Comparison of ENCODE assay signal across 14 cellular contexts in the genomic region with DNA sequence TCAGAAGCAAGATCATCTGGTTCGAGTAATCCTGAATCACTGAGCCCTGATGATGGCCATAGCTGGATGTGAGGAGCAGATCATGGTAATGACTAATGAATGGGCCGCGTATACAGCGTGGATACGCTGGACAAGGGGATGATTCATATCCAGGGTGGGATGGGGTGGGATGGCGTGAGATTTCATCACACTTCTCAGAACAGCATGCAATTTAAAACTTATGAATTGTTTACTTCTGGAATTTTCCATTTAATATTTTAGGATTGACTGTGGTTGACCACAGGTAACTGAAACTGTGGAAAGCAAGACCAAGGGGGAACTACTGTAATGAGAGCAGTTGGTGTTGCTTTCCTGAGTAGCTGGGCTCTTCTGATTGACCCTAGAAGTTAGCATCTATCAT.
DNase-seq lines count a peak whose midpoint lies in the region; ATAC-seq and TF ChIP-seq lines count a peak whose summit lies in the region.
"Had no signal": no experiment of that assay in that cellular context is flagged by ENCODE, and none has a peak within 500 bp of the region (broad histone marks: within the 10 kb centered on the region; RNA-seq: fewer than 3 reads in every experiment).

No MANE protein-coding gene starts in this region.

- H4K20me1 ChIP-seq in HCT116 (ENCODE audit: insufficient read depth), result no peaks in the 10 kb centered on the region
- H4K20me1 ChIP-seq: BLaER1 had no signal

- DNase-seq in A172 (ENCODE audit: low spot score), result peak; percentile 74
- peak; percentile 8 for DNase-seq in HCT116 (ENCODE audit: low read depth, low spot score)
- peak; percentile 44 for DNase-seq in SW480 (ENCODE audit: low spot score)
- DNase-seq in fibroblast of the aortic adventitia (ENCODE audit: low read depth), result peak; percentile 94
- DNase-seq in COLO668 (lab: John Stamatoyannopoulos, UW; ENCODE audit: unreplicated experiment), result no peak
- no peak for DNase-seq in HAP-1 (ENCODE audit: low spot score in 2 of 2)
- DNase-seq: anterior cingulate cortex; erythroblast; NK-92 treated with Interleukin-12 subunit alpha and Interleukin-12 subunit beta, amount 100 ng/mL, for 24 hours; occipital lobe; stimulated activated CD4-positive, alpha-beta T cell treated with anti-CD3 and anti-CD28 coated beads, Interleukin-4, amount 100 ng/mL, for 24 hours had no signal

- H3K9me3 ChIP-seq in HCT116 (ENCODE audit: control insufficient read depth in 1 of 2, insufficient read depth in 1 of 2, low read depth in 1 of 2, low read length in 2 of 2) (no peaks in the 10 kb centered on the region), HAP-1 (no peaks in the 10 kb centered on the region)
- H3K9me3 ChIP-seq: BLaER1 had no signal

- no peak overlapping the region for H2AFZ ChIP-seq in HCT116 (ENCODE audit: low read depth, low read length, poor library complexity, severe bottlenecking)

- H3K27me3 ChIP-seq in HCT116 (ENCODE audit: insufficient read depth, low read length), result no peaks in the 10 kb centered on the region
- no peaks in the 10 kb centered on the region for H3K27me3 ChIP-seq in HAP-1 (ENCODE audit: low read depth)
- H3K27me3 ChIP-seq: BLaER1 had no signal

- CTCF ChIA-PET in HCT116 (lab: Charles Lee), result no interaction called here

- H3K9ac ChIP-seq in HCT116 (ENCODE audit: low read length), result no peak overlapping the region
- H3K9ac ChIP-seq: BLaER1 had no signal

- RAD21 ChIA-PET in HCT116 (lab: Charles Lee; ENCODE audit: low non-redundant PET in 1 of 2, low total read pairs in 2 of 2, uncharacterized antibody in 2 of 2, unreplicated experiment in 2 of 2), result no interaction called here

- TF ChIP-seq POLR2A in HCT116 (IDR thresholded peaks at IDR 0.05; ENCODE audit: borderline replicate concordance, extremely low read depth, insufficient read depth, insufficient read length), result no peak

- H3K4me1 ChIP-seq in HCT116 (ENCODE audit: control insufficient read depth in 1 of 2, insufficient read depth in 2 of 2, low read length in 2 of 2) (no peaks in the 10 kb centered on the region), HAP-1 (no peaks in the 10 kb centered on the region)

- no peaks in the 10 kb centered on the region for H3K79me2 ChIP-seq in HCT116 (ENCODE audit: insufficient read depth, low read length)

- H3K4me2 ChIP-seq in HCT116 (ENCODE audit: low read length), result no peak overlapping the region
- H3K4me2 ChIP-seq: BLaER1 had no signal

- no peak for TF ChIP-seq RAD21 in HCT116 (IDR thresholded peaks at IDR 0.05; ENCODE audit: low read depth)

- in situ Hi-C loops in HAP-1 (cut with MboI; ENCODE audit: low sequenced_read_pairs), result no loop called here

- H3K4me3 ChIP-seq in HCT116 (replicated peaks in 1 of 2; ENCODE audit: low read depth in 1 of 2, low read length in 2 of 2) (no peak overlapping the region), fibroblast of the aortic adventitia (ENCODE audit: low read depth, low read length) (no peak overlapping the region), HAP-1 (no peak overlapping the region)
- H3K4me3 ChIP-seq: BLaER1 had no signal

- ATAC-seq in HCT116, result no peak
- ATAC-seq in GM21786 (IDR thresholded peaks at IDR 0.05; ENCODE audit: unreplicated experiment), result no peak
- no peak for ATAC-seq in HG02981 (IDR thresholded peaks at IDR 0.05; ENCODE audit: unreplicated experiment)

- intact Hi-C loops in HCT116 (cut with micrococcal nuclease), result no loop called here

- POLR2A ChIA-PET in HCT116 (lab: Charles Lee), result no interaction called here

- TF ChIP-seq CTCF in HCT116 (IDR thresholded peaks at IDR 0.05 in 2 of 3, conservative IDR thresholded peaks at IDR 0.05 in 1 of 3; ENCODE audit: borderline replicate concordance in 1 of 3, insufficient read depth in 1 of 3, low read depth in 2 of 3, low read length in 2 of 3) (no peak), fibroblast of the aortic adventitia (IDR thresholded peaks at IDR 0.05; ENCODE audit: insufficient read depth, low read length) (no peak)

- H3K9me2 ChIP-seq in HCT116 (ENCODE audit: insufficient read depth), result no peaks in the 10 kb centered on the region

- no peak overlapping the region for H3K27ac ChIP-seq in HCT116 (ENCODE audit: low read depth, low read length)
- H3K27ac ChIP-seq: BLaER1 had no signal

- H3K36me3 ChIP-seq in HCT116 (ENCODE audit: control insufficient read depth in 1 of 2, insufficient read depth in 2 of 2, low read length in 2 of 2), result no peaks in the 10 kb centered on the region
- no peaks in the 10 kb centered on the region for H3K36me3 ChIP-seq in HAP-1 (replicated peaks)
- H3K36me3 ChIP-seq: BLaER1 had no signal

- BruUV-seq in HCT116 (replicated peaks; lab: Mats Ljungman, UMichigan), result no TSS peak

TF ChIP-seq in HCT116, 20 proteins besides CTCF, POLR2A, EP300 and RAD21:
- TF ChIP-seq JUND (IDR thresholded peaks at IDR 0.05) (peak; percentile 20; the same call in 1 of the 2 replicates), CEBPB (IDR thresholded peaks at IDR 0.05; ENCODE audit: low read depth) (0 out of 2 replicates have a peak, but pooled peaks have one; percentile 28), FOSL1 (IDR thresholded peaks at IDR 0.05; ENCODE audit: low read depth) (peak; percentile 30; the same call in 1 of the 2 replicates), SP1 (IDR thresholded peaks at IDR 0.05; ENCODE audit: low read depth) (no peak), ZNF274 (IDR thresholded peaks at IDR 0.05; ENCODE audit: low read depth, low read length) (no peak), ZFX (IDR thresholded peaks at IDR 0.05) (no peak), EGR1 (IDR thresholded peaks at IDR 0.05; ENCODE audit: low read depth) (no peak)
TF ChIP-seq in HCT116: peak in this region for 3.

Comparison
In these comparisons a context has a peak if more than half of its experiments do, and no peak if none do; other contexts are left out.
1. DNase-seq: peak in A172 (single experiment), HCT116 (single experiment), SW480 (single experiment) and fibroblast of the aortic adventitia (single experiment); none in COLO668 (single experiment) and HAP-1 (0 of 2).